Comparison of ENCODE assay signal across 1 cellular context in genomic region chr5:90983148-90983547, GRCh38.
TF ChIP-seq lines count a peak whose summit lies in the region.

No MANE protein-coding gene starts in this region.

TF ChIP-seq in SK-N-SH, 30 proteins besides CTCF, POLR2A, EP300 and RAD21 (continued from another document):
- TF ChIP-seq ZBTB33 (IDR thresholded peaks at IDR 0.05; ENCODE audit: borderline replicate concordance, low read depth): 0 out of 2 replicates have a peak, but pooled peaks have one; percentile 60
- peak; percentile 95 for TF ChIP-seq RCOR1 (IDR thresholded peaks at IDR 0.05; ENCODE audit: low read length)
- no peak for TF ChIP-seq IRF3 (IDR thresholded peaks at IDR 0.05; ENCODE audit: low read depth, low read length)
- TF ChIP-seq CHD2 (IDR thresholded peaks at IDR 0.05; ENCODE audit: low read length, partially characterized antibody): peak; percentile 55
- TF ChIP-seq TEAD4 (IDR thresholded peaks at IDR 0.05; ENCODE audit: borderline replicate concordance, insufficient read depth): peak; percentile 65
- TF ChIP-seq USF1 (IDR thresholded peaks at IDR 0.05; ENCODE audit: borderline replicate concordance, low read depth): no peak
- TF ChIP-seq TCF12 (IDR thresholded peaks at IDR 0.05): peak; percentile 82
- peak; percentile 41; the same call in 1 of the 2 replicates for TF ChIP-seq POLR2AphosphoS5 (IDR thresholded peaks at IDR 0.05; ENCODE audit: low read depth, low read length)
- TF ChIP-seq FOSL2 (IDR thresholded peaks at IDR 0.05; ENCODE audit: borderline replicate concordance, low read depth): peak; percentile 15; the same call in 1 of the 2 replicates
- TF ChIP-seq MEF2A (IDR thresholded peaks at IDR 0.05; ENCODE audit: borderline replicate concordance, low read depth): no peak
- no peak for TF ChIP-seq REST (IDR thresholded peaks at IDR 0.05; ENCODE audit: low read depth, low read length)
- peak; percentile 91 for TF ChIP-seq GATA2 (CRISPR knock-in tag; IDR thresholded peaks at IDR 0.05)
- TF ChIP-seq NFIC (IDR thresholded peaks at IDR 0.05; ENCODE audit: borderline replicate concordance): peak; percentile 20; the same call in 1 of the 2 replicates
- no peak for TF ChIP-seq EZH2phosphoT487 (IDR thresholded peaks at IDR 0.05; ENCODE audit: borderline replicate concordance, low read depth)
- TF ChIP-seq PBX3 (IDR thresholded peaks at IDR 0.05): peak; percentile 97
TF ChIP-seq in SK-N-SH: peak in this region for 14.
